In genomic region chr20:44946266-44946852, GRCh38 we compare ENCODE assay signal across 20 cellular contexts. TPM values are rescaled to one million over a fixed set of nuclear protein-coding genes. Genes with fewer than 3 reads are reported as not detected.
A peak's percentile ranks its signal among the peaks of the same experiment; 100 is the strongest.
DNase-seq lines count a peak whose midpoint lies in the region; ATAC-seq and TF ChIP-seq lines count a peak whose summit lies in the region.
"Had no signal": no experiment of that assay in that cellular context is flagged by ENCODE, and none has a peak within 500 bp of the region (broad histone marks: within the 10 kb centered on the region; RNA-seq: fewer than 3 reads in every experiment).

No MANE protein-coding gene starts in this region.

- H3K4me1 Mint-ChIP-seq in activated T-cell treated with anti-CD3 and anti-CD28 coated beads, Interleukin-2, amount 50 U/mL, for 72 hours (ENCODE audit: low read depth), result peaks cover 4% of the 10 kb centered on the region
- peaks cover 2% of the 10 kb centered on the region for H3K4me1 Mint-ChIP-seq in activated naive CD8-positive, alpha-beta T cell treated with anti-CD3 and anti-CD28 coated beads, Interleukin-2, amount 50 U/mL, for 24 hours
- no peaks in the 10 kb centered on the region for H3K4me1 Mint-ChIP-seq in activated CD4-positive, alpha-beta T cell treated with anti-CD3 and anti-CD28 coated beads, Interleukin-2, amount 10 ng/mL, durations not matched to agents 7 days and 5 days

- no peak overlapping the region for H3K4me2 ChIP-seq in smooth muscle cell
- H3K4me2 ChIP-seq: A549 had no signal

- 98% methylated on average over 2 of the region's 2 CpGs for WGBS in smooth muscle cell (ENCODE audit: low lambda C conversion rate)

- no peaks in the 10 kb centered on the region for H3K27me3 ChIP-seq in gastrocnemius medialis
- H3K27me3 ChIP-seq in smooth muscle cell (ENCODE audit: low read depth), result no peaks in the 10 kb centered on the region
- no peaks in the 10 kb centered on the region for H3K27me3 ChIP-seq in HAP-1 (ENCODE audit: low read depth)
- H3K27me3 ChIP-seq: MG63, Peyer's patch had no signal

- intact Hi-C loops in gastrocnemius medialis (cut with DNase I; ENCODE audit: low total_unique reads), result no loop called here

- DNase-seq in activated T-cell treated with anti-CD3 and anti-CD28 coated beads, Interleukin-2, amount 50 U/mL, for 72 hours, result no peak
- DNase-seq in activated T-cell treated with anti-CD3 and anti-CD28 coated beads, Interleukin-2, amount 50 U/mL, for 48 hours, result no peak
- DNase-seq in activated naive CD8-positive, alpha-beta T cell treated with anti-CD3 and anti-CD28 coated beads, Interleukin-2, amount 50 U/mL, for 24 hours, result no peak
- DNase-seq in left lobe of liver (ENCODE audit: low spot score) (peak; percentile 68), gastrocnemius medialis (peak; percentile 45 to 57), smooth muscle cell (lab: John Stamatoyannopoulos, UW; ENCODE audit: unreplicated experiment) (no peak), HAP-1 (ENCODE audit: low spot score in 2 of 2) (no peak)
- no peak for DNase-seq in activated CD4-positive, alpha-beta T cell treated with anti-CD3 and anti-CD28 coated beads, Interleukin-2, amount 10 ng/mL, durations not matched to agents 7 days and 5 days
- DNase-seq: Calu3, GM23248, KBM-7, MG63, NCI-H1105 treated with DMSO at 0.1 percent for 48 hours, NCI-H187 treated with DMSO at 0.1 percent for 48 hours, NCI-H2171 treated with DMSO at 0.1 percent for 48 hours, NCI-H82, Peyer's patch, SHP77 had no signal

- peak overlapping the region; percentile 13 for H3K27ac Mint-ChIP-seq in activated T-cell treated with anti-CD3 and anti-CD28 coated beads, Interleukin-2, amount 50 U/mL, for 72 hours
- peak overlapping the region; percentile 47 for H3K27ac Mint-ChIP-seq in activated naive CD8-positive, alpha-beta T cell treated with anti-CD3 and anti-CD28 coated beads, Interleukin-2, amount 50 U/mL, for 24 hours
- no peak overlapping the region for H3K27ac Mint-ChIP-seq in activated CD4-positive, alpha-beta T cell treated with anti-CD3 and anti-CD28 coated beads, Interleukin-2, amount 10 ng/mL, durations not matched to agents 7 days and 5 days

- H3K36me3 Mint-ChIP-seq in activated T-cell treated with anti-CD3 and anti-CD28 coated beads, Interleukin-2, amount 50 U/mL, for 72 hours (ENCODE audit: insufficient read depth in 2 of 2), result peaks cover 12 to 39% of the 10 kb centered on the region in 2 donors
- peaks cover 81% of the 10 kb centered on the region for H3K36me3 Mint-ChIP-seq in activated naive CD8-positive, alpha-beta T cell treated with anti-CD3 and anti-CD28 coated beads, Interleukin-2, amount 50 U/mL, for 24 hours (ENCODE audit: low read depth)
- H3K36me3 Mint-ChIP-seq in activated CD4-positive, alpha-beta T cell treated with anti-CD3 and anti-CD28 coated beads, Interleukin-2, amount 10 ng/mL, durations not matched to agents 7 days and 5 days (ENCODE audit: low read depth), result peaks cover 57% of the 10 kb centered on the region

- no peak overlapping the region for H2AFZ ChIP-seq in smooth muscle cell (ENCODE audit: low read depth)
- H2AFZ ChIP-seq: GM23248 had no signal

- no peaks in the 10 kb centered on the region for H3K79me2 ChIP-seq in smooth muscle cell (ENCODE audit: low read depth)

- H3K9me3 ChIP-seq in gastrocnemius medialis (no peaks in the 10 kb centered on the region), smooth muscle cell (replicated peaks; ENCODE audit: low read depth) (no peaks in the 10 kb centered on the region), HAP-1 (no peaks in the 10 kb centered on the region)
- H3K9me3 ChIP-seq: A549, MG63, Peyer's patch had no signal

- H3K4me3 ChIP-seq in gastrocnemius medialis, result no peak overlapping the region
- no peak overlapping the region for H3K4me3 ChIP-seq in smooth muscle cell
- no peak overlapping the region for H3K4me3 ChIP-seq in HAP-1
- H3K4me3 ChIP-seq: A549, GM23248, MG63, Peyer's patch had no signal

- H3K27me3 Mint-ChIP-seq in activated T-cell treated with anti-CD3 and anti-CD28 coated beads, Interleukin-2, amount 50 U/mL, for 72 hours (ENCODE audit: low read depth), result no peaks in the 10 kb centered on the region
- H3K27me3 Mint-ChIP-seq in activated naive CD8-positive, alpha-beta T cell treated with anti-CD3 and anti-CD28 coated beads, Interleukin-2, amount 50 U/mL, for 24 hours, result no peaks in the 10 kb centered on the region
- no peaks in the 10 kb centered on the region for H3K27me3 Mint-ChIP-seq in activated CD4-positive, alpha-beta T cell treated with anti-CD3 and anti-CD28 coated beads, Interleukin-2, amount 10 ng/mL, durations not matched to agents 7 days and 5 days

- POLR2A ChIA-PET in activated CD4-positive, alpha-beta T cell treated with anti-CD3 and anti-CD28 coated beads, Interleukin-2, amount 10 ng/mL, durations not matched to agents 7 days and 5 days (lab: Charles Lee), result no interaction called here

- no peak overlapping the region for H3K9ac ChIP-seq in smooth muscle cell (ENCODE audit: low read depth)
- H3K9ac ChIP-seq: GM23248 had no signal

- TF ChIP-seq CTCF in gastrocnemius medialis (IDR thresholded peaks at IDR 0.05 in 4 of 5, conservative IDR thresholded peaks at IDR 0.05 in 1 of 5), result peak in 1 of 5 experiments; percentile 2
- no peak for TF ChIP-seq CTCF in smooth muscle cell (IDR thresholded peaks at IDR 0.05; ENCODE audit: borderline replicate concordance, insufficient read depth, poor library complexity, severe bottlenecking)

- H3K4me3 Mint-ChIP-seq in activated T-cell treated with anti-CD3 and anti-CD28 coated beads, Interleukin-2, amount 50 U/mL, for 72 hours, result no peak overlapping the region
- H3K4me3 Mint-ChIP-seq in activated naive CD8-positive, alpha-beta T cell treated with anti-CD3 and anti-CD28 coated beads, Interleukin-2, amount 50 U/mL, for 24 hours, result no peak overlapping the region
- H3K4me3 Mint-ChIP-seq in activated CD4-positive, alpha-beta T cell treated with anti-CD3 and anti-CD28 coated beads, Interleukin-2, amount 10 ng/mL, durations not matched to agents 7 days and 5 days, result no peak overlapping the region
- H3K4me3 Mint-ChIP-seq: CD14-positive monocyte had no signal

- H3K4me1 ChIP-seq in gastrocnemius medialis (peaks cover 0 to 4% of the 10 kb centered on the region in 2 donors), smooth muscle cell (ENCODE audit: low read depth) (no peaks in the 10 kb centered on the region), HAP-1 (no peaks in the 10 kb centered on the region)
- H3K4me1 ChIP-seq: A549, Peyer's patch had no signal

- H3K36me3 ChIP-seq in gastrocnemius medialis (peaks cover 0 to 75% of the 10 kb centered on the region in 2 donors), smooth muscle cell (ENCODE audit: low read depth) (peaks cover 2% of the 10 kb centered on the region), HAP-1 (replicated peaks) (peaks cover 96% of the 10 kb centered on the region)

- H3K9me3 Mint-ChIP-seq in activated T-cell treated with anti-CD3 and anti-CD28 coated beads, Interleukin-2, amount 50 U/mL, for 72 hours, result no peaks in the 10 kb centered on the region
- no peaks in the 10 kb centered on the region for H3K9me3 Mint-ChIP-seq in activated naive CD8-positive, alpha-beta T cell treated with anti-CD3 and anti-CD28 coated beads, Interleukin-2, amount 50 U/mL, for 24 hours
- no peaks in the 10 kb centered on the region for H3K9me3 Mint-ChIP-seq in activated CD4-positive, alpha-beta T cell treated with anti-CD3 and anti-CD28 coated beads, Interleukin-2, amount 10 ng/mL, durations not matched to agents 7 days and 5 days
- H3K9me3 Mint-ChIP-seq: CD14-positive monocyte had no signal

- H4K20me1 ChIP-seq in smooth muscle cell (ENCODE audit: low read depth), result peaks cover 19% of the 10 kb centered on the region

- ATAC-seq in activated T-cell treated with anti-CD3 and anti-CD28 coated beads, Interleukin-2, amount 50 U/mL, for 72 hours (replicated peaks in 1 of 2), result no peak
- ATAC-seq in activated naive CD8-positive, alpha-beta T cell treated with anti-CD3 and anti-CD28 coated beads, Interleukin-2, amount 50 U/mL, for 24 hours, result no peak
- ATAC-seq in left lobe of liver, result peak; percentile 85
- ATAC-seq in gastrocnemius medialis, result peak; percentile 92 to 97
- ATAC-seq: A549 had no signal

- H3F3A ChIP-seq in smooth muscle cell (ENCODE audit: low read depth), result peaks cover 6% of the 10 kb centered on the region

- TF ChIP-seq POLR2A in gastrocnemius medialis (IDR thresholded peaks at IDR 0.05), result no peak

- H3K27ac ChIP-seq in gastrocnemius medialis (peak overlapping the region; percentile 52 to 70 (median 54)), smooth muscle cell (ENCODE audit: low read depth) (no peak overlapping the region)
- H3K27ac ChIP-seq: A549, GM23248, Peyer's patch had no signal

- in situ Hi-C loops in gastrocnemius medialis (cut with MboI; ENCODE audit: low sequenced_read_pairs in 4 of 4) (no loop called here), HAP-1 (cut with MboI; ENCODE audit: low sequenced_read_pairs) (no loop called here)

- CTCF ChIA-PET in activated CD4-positive, alpha-beta T cell treated with anti-CD3 and anti-CD28 coated beads, Interleukin-2, amount 10 ng/mL, durations not matched to agents 7 days and 5 days (lab: Charles Lee), result interaction anchor here (0.9 to 1.3 kb wide), 2 partner anchors 16 to 21 kb away, joined by 3 read pairs; no protein-coding TSS in a partner anchor

RNA-seq across cellular contexts. Expression of gene TOMM34, which starts 13.8 kb away (rescaled TPM):
- 10 to 100 TPM; 43.5 to 46.8 TPM for total RNA-seq in activated T-cell treated with anti-CD3 and anti-CD28 coated beads, Interleukin-2, amount 50 U/mL, for 72 hours
- total RNA-seq in left lobe of liver (6.9 TPM), gastrocnemius medialis (10 to 100 TPM in 3 of 4 donors, 1 to 10 TPM in 1; 9.8 to 19.2 (median 17.0) TPM), smooth muscle cell (24.4 and 34.9 TPM in 2 replicates)
- polyA plus RNA-seq in smooth muscle cell, result 27.2 and 50.0 TPM in 2 replicates
- total RNA-seq in activated CD4-positive, alpha-beta T cell treated with anti-CD3 and anti-CD28 coated beads, Interleukin-2, amount 10 ng/mL, durations not matched to agents 7 days and 5 days, result 10 to 100 TPM; 21.4 to 23.3 TPM

RNA-seq across cellular contexts. Expression of gene STK4, which starts 20.0 kb away (rescaled TPM):
- total RNA-seq in activated T-cell treated with anti-CD3 and anti-CD28 coated beads, Interleukin-2, amount 50 U/mL, for 72 hours, result 100 to 1,000 TPM; 161 to 162 TPM
- total RNA-seq in left lobe of liver (10.0 TPM), gastrocnemius medialis (1 to 10 TPM; 4.5 to 6.4 (median 5.5) TPM), smooth muscle cell (24.2 and 33.5 TPM in 2 replicates)
- polyA plus RNA-seq in smooth muscle cell, result 16.8 and 24.8 TPM in 2 replicates
- 100 to 1,000 TPM; 201 to 229 TPM for total RNA-seq in activated CD4-positive, alpha-beta T cell treated with anti-CD3 and anti-CD28 coated beads, Interleukin-2, amount 10 ng/mL, durations not matched to agents 7 days and 5 days

RNA-seq across cellular contexts. Expression of gene PABPC1L, which starts 36.5 kb away (rescaled TPM):
- 100 to 1,000 TPM; 138 to 162 TPM for total RNA-seq in activated T-cell treated with anti-CD3 and anti-CD28 coated beads, Interleukin-2, amount 50 U/mL, for 72 hours
- total RNA-seq in left lobe of liver (37.3 TPM), gastrocnemius medialis (1 to 10 TPM in 1 of 4 donors, under 1 TPM in 3; 0.22 to 3.8 (median 0.54) TPM), smooth muscle cell (12.0 and 12.3 TPM in 2 replicates)
- polyA plus RNA-seq in smooth muscle cell, result 8.8 and 8.9 TPM in 2 replicates
- total RNA-seq in activated CD4-positive, alpha-beta T cell treated with anti-CD3 and anti-CD28 coated beads, Interleukin-2, amount 10 ng/mL, durations not matched to agents 7 days and 5 days, result 10 to 100 TPM; 59.4 to 60.6 TPM

Comparison
In these comparisons a context has a peak if more than half of its experiments do, and no peak if none do; other contexts are left out.
1. ATAC-seq: peak in left lobe of liver (single experiment) and gastrocnemius medialis (2 of 2); none in activated T-cell treated with anti-CD3 and anti-CD28 coated beads, Interleukin-2, amount 50 U/mL, for 72 hours (0 of 2) and activated naive CD8-positive, alpha-beta T cell treated with anti-CD3 and anti-CD28 coated beads, Interleukin-2, amount 50 U/mL, for 24 hours (single experiment).
2. DNase-seq: peak in left lobe of liver (single experiment) and gastrocnemius medialis (2 of 2); none in activated T-cell treated with anti-CD3 and anti-CD28 coated beads, Interleukin-2, amount 50 U/mL, for 72 hours (0 of 2), activated T-cell treated with anti-CD3 and anti-CD28 coated beads, Interleukin-2, amount 50 U/mL, for 48 hours (0 of 2), activated naive CD8-positive, alpha-beta T cell treated with anti-CD3 and anti-CD28 coated beads, Interleukin-2, amount 50 U/mL, for 24 hours (single experiment), smooth muscle cell (single experiment), HAP-1 (0 of 2) and activated CD4-positive, alpha-beta T cell treated with anti-CD3 and anti-CD28 coated beads, Interleukin-2, amount 10 ng/mL, durations not matched to agents 7 days and 5 days (single experiment).